9 cellular contexts compared by ENCODE assay signal in the genomic region with DNA sequence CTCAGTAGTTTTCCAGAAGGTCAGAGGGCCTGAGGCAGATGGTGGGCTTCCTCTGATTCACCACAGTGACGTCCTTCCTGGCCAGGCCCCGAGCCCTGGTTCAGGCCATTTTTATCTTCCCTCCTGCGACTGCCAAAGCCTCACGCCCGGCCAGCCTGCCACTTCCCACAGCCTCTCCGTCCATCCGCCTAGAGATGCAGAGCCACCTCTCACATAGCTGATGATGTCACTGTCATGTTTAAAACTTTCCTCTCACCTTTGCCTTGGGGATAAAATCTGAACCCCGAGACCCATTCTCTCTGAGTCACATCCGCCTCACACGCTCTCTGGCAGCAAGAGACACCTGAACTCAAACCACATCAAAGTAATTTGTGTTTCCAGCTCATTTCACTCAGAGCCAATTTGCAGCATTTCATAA.
A peak's percentile ranks its signal among the peaks of the same experiment; 100 is the strongest.
DNase-seq lines count a peak whose midpoint lies in the region; ATAC-seq and TF ChIP-seq lines count a peak whose summit lies in the region.
"Had no signal": no experiment of that assay in that cellular context is flagged by ENCODE, and none has a peak within 500 bp of the region (broad histone marks: within the 10 kb centered on the region; RNA-seq: fewer than 3 reads in every experiment).

No MANE protein-coding gene starts in this region.

- H3K4me3 ChIP-seq in GM06990 (replicated peaks; ENCODE audit: low read depth, low read length) (no peak overlapping the region), astrocyte of the spinal cord (ENCODE audit: low read depth, low read length) (no peak overlapping the region)

- DNase-seq in GM06990 (ENCODE audit: extremely low read depth, insufficient read length) (peak; percentile 47), T-helper 17 cell (peak; percentile 21 to 54 (median 42)), astrocyte of the spinal cord (ENCODE audit: low read depth, low spot score) (peak; percentile 6), HEK293T (ENCODE audit: extremely low spot score) (no peak), GM19240 (ENCODE audit: insufficient read length, low spot score) (no peak), ACHN (no peak)
- DNase-seq in stimulated activated CD4-positive, alpha-beta T cell treated with anti-CD3 and anti-CD28 coated beads, Interleukin-4, amount 100 ng/mL, for 4 hours = peak; percentile 57 to 87

- peak; percentile 90 for ATAC-seq in HG02623 (IDR thresholded peaks at IDR 0.05; ENCODE audit: unreplicated experiment)
- peak; percentile 96 for ATAC-seq in T-helper 17 cell

- H3K4me3 Mint-ChIP-seq in T-helper 17 cell = peak overlapping the region; percentile 79
- H3K4me3 Mint-ChIP-seq: dendritic cell treated with granulocyte-macrophage colony-stimulating factor and Interleukin-4, amounts not matched to agents 40 ng/mL and 50 ng/mL, for 4 days had no signal

- no peaks in the 10 kb centered on the region for H3K9me3 ChIP-seq in T-helper 17 cell (ENCODE audit: control insufficient read depth, low read length, poor library complexity, severe bottlenecking)

- H3K27ac Mint-ChIP-seq in T-helper 17 cell = peak overlapping the region; percentile 92
- H3K27ac Mint-ChIP-seq: dendritic cell treated with granulocyte-macrophage colony-stimulating factor and Interleukin-4, amounts not matched to agents 40 ng/mL and 50 ng/mL, for 4 days had no signal

- CTCF ChIA-PET in HEK293T (lab: Yijun Ruan, JAX) = no interaction called here

- H3K27me3 ChIP-seq in GM06990 (replicated peaks; ENCODE audit: control insufficient read depth, insufficient read depth, low read length) = no peaks in the 10 kb centered on the region

- TF ChIP-seq CTCF in GM06990 (IDR thresholded peaks at IDR 0.05; ENCODE audit: insufficient read depth, low read length, poor library complexity, severe bottlenecking) (no peak), astrocyte of the spinal cord (IDR thresholded peaks at IDR 0.05; ENCODE audit: low read depth, low read length) (no peak)

- in situ Hi-C loops in astrocyte of the spinal cord (cut with HindIII; ENCODE audit: low sequenced_read_pairs) (no loop called here), ACHN (cut with HindIII; ENCODE audit: low pct_ligation_motif_present, low pct_unique_long_range_greater_than_20kb, low sequenced_read_pairs) (no loop called here)

- no peaks in the 10 kb centered on the region for H3K36me3 ChIP-seq in GM06990 (ENCODE audit: control insufficient read depth, insufficient read depth, low read length)

- H3K36me3 Mint-ChIP-seq in T-helper 17 cell (ENCODE audit: low read depth) = no peaks in the 10 kb centered on the region

- H3K27me3 Mint-ChIP-seq in T-helper 17 cell = peaks cover 6% of the 10 kb centered on the region
- H3K27me3 Mint-ChIP-seq: dendritic cell treated with granulocyte-macrophage colony-stimulating factor and Interleukin-4, amounts not matched to agents 40 ng/mL and 50 ng/mL, for 4 days had no signal

- POLR2A ChIA-PET in HEK293T (lab: Yijun Ruan, JAX) = no interaction called here

- peaks cover 26% of the 10 kb centered on the region for H3K4me1 Mint-ChIP-seq in T-helper 17 cell

TF ChIP-seq in HEK293T, 16 proteins besides CTCF, POLR2A, EP300 and RAD21:
- TF ChIP-seq CTBP1 (IDR thresholded peaks at IDR 0.05; ENCODE audit: borderline replicate concordance) (no peak), SP1 (IDR thresholded peaks at IDR 0.05) (no peak), TARDBP (IDR thresholded peaks at IDR 0.05) (no peak), FOXM1 (IDR thresholded peaks at IDR 0.05; ENCODE audit: borderline replicate concordance) (no peak), ZNF384 (IDR thresholded peaks at IDR 0.05) (no peak), HDGF (IDR thresholded peaks at IDR 0.05; ENCODE audit: borderline replicate concordance) (no peak), FOXA1 (IDR thresholded peaks at IDR 0.05) (no peak), SUZ12 (IDR thresholded peaks at IDR 0.05) (no peak), L3MBTL2 (conservative IDR thresholded peaks at IDR 0.05) (no peak), ELF4 (IDR thresholded peaks at IDR 0.05) (no peak), NFRKB (IDR thresholded peaks at IDR 0.05) (no peak), FOXK2 (IDR thresholded peaks at IDR 0.05) (no peak)
- TF ChIP-seq, protein P1, sequence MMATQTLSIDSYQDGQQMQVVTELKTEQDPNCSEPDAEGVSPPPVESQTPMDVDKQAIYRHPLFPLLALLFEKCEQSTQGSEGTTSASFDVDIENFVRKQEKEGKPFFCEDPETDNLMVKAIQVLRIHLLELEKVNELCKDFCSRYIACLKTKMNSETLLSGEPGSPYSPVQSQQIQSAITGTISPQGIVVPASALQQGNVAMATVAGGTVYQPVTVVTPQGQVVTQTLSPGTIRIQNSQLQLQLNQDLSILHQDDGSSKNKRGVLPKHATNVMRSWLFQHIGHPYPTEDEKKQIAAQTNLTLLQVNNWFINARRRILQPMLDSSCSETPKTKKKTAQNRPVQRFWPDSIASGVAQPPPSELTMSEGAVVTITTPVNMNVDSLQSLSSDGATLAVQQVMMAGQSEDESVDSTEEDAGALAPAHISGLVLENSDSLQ (IDR thresholded peaks at IDR 0.05) = no peak
TF ChIP-seq in HEK293T: peak in this region for 0.

Comparison
In these comparisons a context has a peak if more than half of its experiments do, and no peak if none do; other contexts are left out.
1. DNase-seq: peak in GM06990 (single experiment), T-helper 17 cell (3 of 3), astrocyte of the spinal cord (single experiment) and stimulated activated CD4-positive, alpha-beta T cell treated with anti-CD3 and anti-CD28 coated beads, Interleukin-4, amount 100 ng/mL, for 4 hours (2 of 2); none in HEK293T (single experiment), GM19240 (single experiment) and ACHN (single experiment).